1 cellular context compared by ENCODE assay signal in genomic region chr17:82615084-82616020, GRCh38.
TF ChIP-seq lines count a peak whose summit lies in the region.

No MANE protein-coding gene starts in this region.

TF ChIP-seq in GM23338, 12 proteins besides CTCF, POLR2A, EP300 and RAD21 (continued from another document):
- TF ChIP-seq ZNF331 (CRISPR knock-in tag; IDR thresholded peaks at IDR 0.05; ENCODE audit: low read depth) (no peak), ZNF114 (CRISPR knock-in tag; IDR thresholded peaks at IDR 0.05) (no peak), NANOG (IDR thresholded peaks at IDR 0.05; ENCODE audit: borderline replicate concordance) (no peak), POLR2AphosphoS5 (IDR thresholded peaks at IDR 0.05; ENCODE audit: low read depth) (no peak)
- TF ChIP-seq, protein P1, sequence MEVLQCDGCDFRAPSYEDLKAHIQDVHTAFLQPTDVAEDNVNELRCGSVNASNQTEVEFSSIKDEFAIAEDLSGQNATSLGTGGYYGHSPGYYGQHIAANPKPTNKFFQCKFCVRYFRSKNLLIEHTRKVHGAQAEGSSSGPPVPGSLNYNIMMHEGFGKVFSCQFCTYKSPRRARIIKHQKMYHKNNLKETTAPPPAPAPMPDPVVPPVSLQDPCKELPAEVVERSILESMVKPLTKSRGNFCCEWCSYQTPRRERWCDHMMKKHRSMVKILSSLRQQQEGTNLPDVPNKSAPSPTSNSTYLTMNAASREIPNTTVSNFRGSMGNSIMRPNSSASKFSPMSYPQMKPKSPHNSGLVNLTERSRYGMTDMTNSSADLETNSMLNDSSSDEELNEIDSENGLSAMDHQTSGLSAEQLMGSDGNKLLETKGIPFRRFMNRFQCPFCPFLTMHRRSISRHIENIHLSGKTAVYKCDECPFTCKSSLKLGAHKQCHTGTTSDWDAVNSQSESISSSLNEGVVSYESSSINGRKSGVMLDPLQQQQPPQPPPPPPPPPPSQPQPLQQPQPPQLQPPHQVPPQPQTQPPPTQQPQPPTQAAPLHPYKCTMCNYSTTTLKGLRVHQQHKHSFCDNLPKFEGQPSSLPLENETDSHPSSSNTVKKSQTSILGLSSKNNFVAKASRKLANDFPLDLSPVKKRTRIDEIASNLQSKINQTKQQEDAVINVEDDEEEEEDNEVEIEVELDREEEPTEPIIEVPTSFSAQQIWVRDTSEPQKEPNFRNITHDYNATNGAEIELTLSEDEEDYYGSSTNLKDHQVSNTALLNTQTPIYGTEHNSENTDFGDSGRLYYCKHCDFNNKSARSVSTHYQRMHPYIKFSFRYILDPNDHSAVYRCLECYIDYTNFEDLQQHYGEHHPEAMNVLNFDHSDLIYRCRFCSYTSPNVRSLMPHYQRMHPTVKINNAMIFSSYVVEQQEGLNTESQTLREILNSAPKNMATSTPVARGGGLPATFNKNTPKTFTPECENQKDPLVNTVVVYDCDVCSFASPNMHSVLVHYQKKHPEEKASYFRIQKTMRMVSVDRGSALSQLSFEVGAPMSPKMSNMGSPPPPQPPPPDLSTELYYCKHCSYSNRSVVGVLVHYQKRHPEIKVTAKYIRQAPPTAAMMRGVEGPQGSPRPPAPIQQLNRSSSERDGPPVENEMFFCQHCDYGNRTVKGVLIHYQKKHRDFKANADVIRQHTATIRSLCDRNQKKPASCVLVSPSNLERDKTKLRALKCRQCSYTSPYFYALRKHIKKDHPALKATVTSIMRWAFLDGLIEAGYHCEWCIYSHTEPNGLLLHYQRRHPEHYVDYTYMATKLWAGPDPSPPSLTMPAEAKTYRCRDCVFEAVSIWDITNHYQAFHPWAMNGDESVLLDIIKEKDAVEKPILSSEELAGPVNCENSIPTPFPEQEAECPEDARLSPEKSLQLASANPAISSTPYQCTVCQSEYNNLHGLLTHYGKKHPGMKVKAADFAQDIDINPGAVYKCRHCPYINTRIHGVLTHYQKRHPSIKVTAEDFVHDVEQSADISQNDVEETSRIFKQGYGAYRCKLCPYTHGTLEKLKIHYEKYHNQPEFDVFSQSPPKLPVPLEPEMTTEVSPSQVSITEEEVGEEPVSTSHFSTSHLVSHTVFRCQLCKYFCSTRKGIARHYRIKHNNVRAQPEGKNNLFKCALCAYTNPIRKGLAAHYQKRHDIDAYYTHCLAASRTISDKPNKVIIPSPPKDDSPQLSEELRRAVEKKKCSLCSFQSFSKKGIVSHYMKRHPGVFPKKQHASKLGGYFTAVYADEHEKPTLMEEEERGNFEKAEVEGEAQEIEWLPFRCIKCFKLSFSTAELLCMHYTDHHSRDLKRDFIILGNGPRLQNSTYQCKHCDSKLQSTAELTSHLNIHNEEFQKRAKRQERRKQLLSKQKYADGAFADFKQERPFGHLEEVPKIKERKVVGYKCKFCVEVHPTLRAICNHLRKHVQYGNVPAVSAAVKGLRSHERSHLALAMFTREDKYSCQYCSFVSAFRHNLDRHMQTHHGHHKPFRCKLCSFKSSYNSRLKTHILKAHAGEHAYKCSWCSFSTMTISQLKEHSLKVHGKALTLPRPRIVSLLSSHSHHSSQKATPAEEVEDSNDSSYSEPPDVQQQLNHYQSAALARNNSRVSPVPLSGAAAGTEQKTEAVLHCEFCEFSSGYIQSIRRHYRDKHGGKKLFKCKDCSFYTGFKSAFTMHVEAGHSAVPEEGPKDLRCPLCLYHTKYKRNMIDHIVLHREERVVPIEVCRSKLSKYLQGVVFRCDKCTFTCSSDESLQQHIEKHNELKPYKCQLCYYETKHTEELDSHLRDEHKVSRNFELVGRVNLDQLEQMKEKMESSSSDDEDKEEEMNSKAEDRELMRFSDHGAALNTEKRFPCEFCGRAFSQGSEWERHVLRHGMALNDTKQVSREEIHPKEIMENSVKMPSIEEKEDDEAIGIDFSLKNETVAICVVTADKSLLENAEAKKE (CRISPR knock-in tag; IDR thresholded peaks at IDR 0.05): no peak
